ENCODE assay signal across 8 cellular contexts in the genomic region with DNA sequence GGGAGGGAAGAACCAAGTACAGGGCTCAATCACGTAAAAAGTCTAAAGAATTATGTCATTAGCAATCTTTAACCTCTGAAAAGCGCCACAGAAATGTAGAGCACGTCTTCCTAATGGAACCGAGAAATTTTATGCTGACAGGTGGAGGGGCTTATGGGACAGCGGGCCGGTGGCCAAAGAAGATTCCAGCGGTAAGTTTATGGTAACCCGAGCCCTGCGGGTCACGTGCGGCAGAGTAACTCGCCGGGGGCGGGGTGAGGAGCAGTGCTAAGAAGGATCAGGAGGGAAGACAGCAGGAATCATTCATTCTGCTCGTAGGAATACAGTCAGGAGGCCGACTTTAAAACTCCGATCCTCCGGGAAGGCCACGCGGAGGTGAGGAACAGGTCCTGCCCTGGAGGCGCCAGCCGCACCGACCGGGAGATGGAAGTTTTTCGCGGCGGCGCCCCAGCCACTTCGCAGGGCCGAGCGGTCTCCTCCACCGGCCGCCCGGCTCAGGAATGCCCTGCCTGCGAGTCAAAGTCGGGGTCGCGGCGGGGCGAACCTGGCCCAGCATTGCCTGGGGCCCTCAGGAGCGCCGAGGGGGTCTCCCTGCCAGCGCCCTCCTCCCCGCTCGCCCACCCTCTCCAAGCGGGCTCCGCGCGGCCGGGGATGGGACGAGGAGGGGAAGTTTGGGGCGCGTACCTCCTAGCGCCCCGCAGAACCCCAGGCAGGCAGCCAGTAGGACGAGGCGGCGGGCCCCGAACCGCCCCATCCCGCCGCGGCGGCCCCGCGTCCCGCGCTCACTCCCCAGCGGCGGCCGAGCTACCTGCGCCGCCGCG.
DNase-seq lines count a peak whose midpoint lies in the region; ATAC-seq and TF ChIP-seq lines count a peak whose summit lies in the region.

No MANE protein-coding gene starts in this region.

- peak overlapping the region; percentile 53 for H3K27ac Mint-ChIP-seq in MCF 10A (ENCODE audit: low read depth, unreplicated experiment)
- no peak overlapping the region for H3K27ac Mint-ChIP-seq in stimulated activated effector memory CD8-positive, alpha-beta T cell treated with anti-CD3 and anti-CD28 coated beads, Interleukin-12 subunit alpha, Interleukin-12 subunit beta, amount 100 ng/mL, for 72 hours

- peak overlapping the region; percentile 44 for H3K4me3 ChIP-seq in kidney epithelial cell (ENCODE audit: low read depth, low read length)

- ATAC-seq in stimulated activated effector memory CD8-positive, alpha-beta T cell treated with anti-CD3 and anti-CD28 coated beads, Interleukin-12 subunit alpha, Interleukin-12 subunit beta, amount 100 ng/mL, for 72 hours = no peak
- no peak for ATAC-seq in HG03196 (IDR thresholded peaks at IDR 0.05; ENCODE audit: unreplicated experiment)

- H3K36me3 Mint-ChIP-seq in MCF 10A (ENCODE audit: insufficient read depth, unreplicated experiment) = peaks cover 3% of the 10 kb centered on the region
- peaks cover 6% of the 10 kb centered on the region for H3K36me3 Mint-ChIP-seq in stimulated activated effector memory CD8-positive, alpha-beta T cell treated with anti-CD3 and anti-CD28 coated beads, Interleukin-12 subunit alpha, Interleukin-12 subunit beta, amount 100 ng/mL, for 72 hours

- no peak for TF ChIP-seq CTCF in MCF 10A (IDR thresholded peaks at IDR 0.05; ENCODE audit: unreplicated experiment)
- no peak for TF ChIP-seq CTCF in kidney epithelial cell (IDR thresholded peaks at IDR 0.05; ENCODE audit: insufficient read depth, low read length, poor library complexity, severe bottlenecking)

- no peaks in the 10 kb centered on the region for H3K27me3 Mint-ChIP-seq in MCF 10A (ENCODE audit: insufficient read depth, unreplicated experiment)

- H3K27me3 ChIP-seq in kidney epithelial cell (ENCODE audit: control insufficient read depth, insufficient read depth, low read length) = no peaks in the 10 kb centered on the region

- intact Hi-C loops in MCF 10A (cut with micrococcal nuclease) = no loop called here

- H3K4me3 Mint-ChIP-seq in MCF 10A (ENCODE audit: unreplicated experiment) = no peak overlapping the region
- peak overlapping the region; percentile 71 for H3K4me3 Mint-ChIP-seq in stimulated activated effector memory CD8-positive, alpha-beta T cell treated with anti-CD3 and anti-CD28 coated beads, Interleukin-12 subunit alpha, Interleukin-12 subunit beta, amount 100 ng/mL, for 72 hours

- no peaks in the 10 kb centered on the region for H3K36me3 ChIP-seq in kidney epithelial cell (ENCODE audit: control insufficient read depth, insufficient read depth, low read length)

- CTCF ChIA-PET in MCF 10A (lab: Yijun Ruan, JAX) = interaction anchor here (0.6 to 2.1 kb wide), 5 partner anchors 11 to 521 kb away, joined by 3 to 15 read pairs (median 4); no protein-coding TSS in a partner anchor

- no peaks in the 10 kb centered on the region for H3K9me3 Mint-ChIP-seq in MCF 10A (ENCODE audit: unreplicated experiment)
- no peaks in the 10 kb centered on the region for H3K9me3 Mint-ChIP-seq in stimulated activated effector memory CD8-positive, alpha-beta T cell treated with anti-CD3 and anti-CD28 coated beads, Interleukin-12 subunit alpha, Interleukin-12 subunit beta, amount 100 ng/mL, for 72 hours

- peak; percentile 7 for DNase-seq in NCI-H510A treated with DMSO at 0.1 percent for 48 hours (lab: John Stamatoyannopoulos, UW)
- DNase-seq in NCI-H510A (lab: John Stamatoyannopoulos, UW) = no peak
- DNase-seq in MCF 10A (ENCODE audit: unreplicated experiment) = no peak
- no peak for DNase-seq in kidney epithelial cell (ENCODE audit: low read depth)
- no peak for DNase-seq in stimulated activated effector memory CD8-positive, alpha-beta T cell treated with anti-CD3 and anti-CD28 coated beads, Interleukin-12 subunit alpha, Interleukin-12 subunit beta, amount 100 ng/mL, for 72 hours (ENCODE audit: low spot score in 2 of 2)
- DNase-seq in effector CD4-positive, alpha-beta T cell = no peak
- no peak for DNase-seq in GF-D8 (lab: John Stamatoyannopoulos, UW)

- POLR2A ChIA-PET in MCF 10A (lab: Yijun Ruan, JAX) = no interaction called here

- no TSS peak for BruUV-seq in MCF 10A (replicated peaks; lab: Mats Ljungman, UMichigan)

- peaks cover 18% of the 10 kb centered on the region for H3K4me1 Mint-ChIP-seq in MCF 10A (ENCODE audit: insufficient read depth, unreplicated experiment)
- H3K4me1 Mint-ChIP-seq in stimulated activated effector memory CD8-positive, alpha-beta T cell treated with anti-CD3 and anti-CD28 coated beads, Interleukin-12 subunit alpha, Interleukin-12 subunit beta, amount 100 ng/mL, for 72 hours = peaks cover 35% of the 10 kb centered on the region
